ENCODE assay signal across 32 cellular contexts in the genomic region with DNA sequence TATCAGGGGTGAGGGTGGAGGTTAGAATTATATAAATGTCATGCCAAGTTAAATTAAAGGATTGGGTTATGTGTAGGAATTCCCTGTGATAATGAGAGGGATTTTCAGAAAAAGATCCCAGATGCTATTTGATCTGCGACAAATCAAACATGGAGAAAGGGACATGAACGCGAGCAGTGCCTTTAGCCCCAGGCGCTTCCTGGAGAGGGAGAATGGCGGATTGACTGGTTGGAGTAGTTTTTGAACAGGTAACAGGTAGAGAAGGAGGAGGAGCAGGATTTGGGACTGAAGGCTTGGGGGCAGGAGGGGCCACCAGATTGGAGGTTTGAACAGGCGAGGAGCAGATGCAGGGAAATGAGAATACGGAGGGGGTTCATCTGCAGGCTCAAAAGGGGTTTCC.
"Had no signal": no experiment of that assay in that cellular context is flagged by ENCODE, and none has a peak within 500 bp of the region (broad histone marks: within the 10 kb centered on the region; RNA-seq: fewer than 3 reads in every experiment).

No MANE protein-coding gene starts in this region.

- H3K4me3 ChIP-seq: ascending aorta, body of pancreas, breast epithelium had no signal

- H3K27me3 ChIP-seq: ascending aorta, body of pancreas, breast epithelium had no signal

- DNase-seq: activated B cell treated with CpG ODN at 0.5 μM for 24 hours; activated CD4-positive, alpha-beta memory T cell treated with anti-CD3 and anti-CD28 coated beads for 36 hours; activated CD4-positive, alpha-beta T cell treated with anti-CD3 and anti-CD28 coated beads, Interleukin-2, amount 50 U/mL, for 1 hour; activated CD8-positive, alpha-beta memory T cell treated with anti-CD3 and anti-CD28 coated beads, Interleukin-2, amount 50 U/mL, for 4 hours; activated effector memory CD4-positive, alpha-beta T cell treated with anti-CD3 and anti-CD28 coated beads, Interleukin-2, amount 50 U/mL, for 16 hours; activated naive CD4-positive, alpha-beta T cell; activated naive CD4-positive, alpha-beta T cell treated with anti-CD3 and anti-CD28 coated beads, Interleukin-2, amount 50 U/mL, for 16 hours; activated naive CD8-positive, alpha-beta T cell treated with anti-CD3 and anti-CD28 coated beads for 36 hours; activated T-cell treated with anti-CD3 and anti-CD28 coated beads for 4 hours; activated T-cell treated with anti-CD3 and anti-CD28 coated beads, Interleukin-2, amount 50 U/mL, for 48 hours; amniotic stem cell; body of pancreas; MM.1S; MV-4-11; NCI-H1092; NCI-H1436 treated with DMSO at 0.1 percent for 48 hours; NCI-H1694 treated with DMSO at 0.1 percent for 48 hours; NCI-H2029; NCI-H345; NCI-H524 treated with DMSO at 0.1 percent for 48 hours; NCI-H748 treated with DMSO at 0.1 percent for 48 hours; NK-92 treated with Interleukin-12 subunit alpha and Interleukin-12 subunit beta, amount 100 ng/mL, for 24 hours; PC-3; SIG-M5; T-cell; T-helper 2 cell; T-helper 9 cell had no signal

- H3K9me3 Mint-ChIP-seq: activated B cell treated with CpG ODN at 0.5 μM for 24 hours; activated CD4-positive, alpha-beta memory T cell treated with anti-CD3 and anti-CD28 coated beads for 36 hours; activated naive CD8-positive, alpha-beta T cell treated with anti-CD3 and anti-CD28 coated beads for 36 hours; activated T-helper 17 cell treated with anti-CD3 and anti-CD28 coated beads, Interleukin-2, amount 50 U/mL, for 72 hours; T-cell had no signal

- H3K36me3 ChIP-seq: ascending aorta, breast epithelium had no signal

- H3K27me3 Mint-ChIP-seq: activated B cell treated with CpG ODN at 0.5 μM for 24 hours; activated CD4-positive, alpha-beta memory T cell treated with anti-CD3 and anti-CD28 coated beads for 36 hours; activated naive CD8-positive, alpha-beta T cell treated with anti-CD3 and anti-CD28 coated beads for 36 hours; activated T-helper 17 cell treated with anti-CD3 and anti-CD28 coated beads, Interleukin-2, amount 50 U/mL, for 72 hours; T-cell had no signal

- H3K4me1 Mint-ChIP-seq: T-cell had no signal

- H3K27ac Mint-ChIP-seq: activated B cell treated with CpG ODN at 0.5 μM for 24 hours; activated CD4-positive, alpha-beta memory T cell treated with anti-CD3 and anti-CD28 coated beads for 36 hours; activated naive CD8-positive, alpha-beta T cell treated with anti-CD3 and anti-CD28 coated beads for 36 hours; T-cell had no signal

- ATAC-seq: activated T-helper 17 cell treated with anti-CD3 and anti-CD28 coated beads, Interleukin-2, amount 50 U/mL, for 72 hours; body of pancreas; PC-3; Right ventricle myocardium inferior; SK-N-SH treated with all-trans-retinoic acid at 6 μM for 48 hours; T-cell had no signal

- H3K4me3 Mint-ChIP-seq: activated B cell treated with CpG ODN at 0.5 μM for 24 hours; activated CD4-positive, alpha-beta memory T cell treated with anti-CD3 and anti-CD28 coated beads for 36 hours; activated naive CD8-positive, alpha-beta T cell treated with anti-CD3 and anti-CD28 coated beads for 36 hours; activated T-helper 17 cell treated with anti-CD3 and anti-CD28 coated beads, Interleukin-2, amount 50 U/mL, for 72 hours; T-cell had no signal
